In the genomic region with DNA sequence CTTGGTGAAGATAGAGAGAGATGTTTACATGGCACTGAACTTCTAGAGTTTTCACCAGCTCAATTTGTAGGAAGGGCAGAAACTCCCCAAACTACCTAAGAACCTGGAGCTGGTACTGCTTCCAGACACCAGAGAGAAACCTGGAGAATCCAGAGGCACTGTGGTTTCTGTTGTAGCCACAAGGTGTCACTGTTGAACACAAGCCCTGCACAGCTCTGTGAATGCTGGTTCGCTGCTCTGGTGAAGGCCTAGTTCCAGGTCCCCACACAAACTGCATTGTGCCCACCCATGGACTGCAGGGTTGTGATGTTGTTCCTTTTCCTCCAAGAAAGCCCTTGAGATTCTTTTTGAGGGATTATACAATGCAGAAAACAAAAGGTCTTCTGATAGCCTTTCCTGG, we compare ENCODE assay signal across 11 cellular contexts.
DNase-seq lines count a peak whose midpoint lies in the region; ATAC-seq and TF ChIP-seq lines count a peak whose summit lies in the region.
"Had no signal": no experiment of that assay in that cellular context is flagged by ENCODE, and none has a peak within 500 bp of the region (broad histone marks: within the 10 kb centered on the region; RNA-seq: fewer than 3 reads in every experiment).

No MANE protein-coding gene starts in this region.

- H3K4me3 Mint-ChIP-seq in glutamatergic neuron (ENCODE audit: unreplicated experiment) = no peak overlapping the region
- H3K4me3 Mint-ChIP-seq in activated T-cell treated with anti-CD3 and anti-CD28 coated beads, Interleukin-2, amount 50 U/mL, for 72 hours = no peak overlapping the region

- intact Hi-C loops in prostate gland (cut with DNase I) = no loop called here

- ATAC-seq in activated T-cell treated with anti-CD3 and anti-CD28 coated beads, Interleukin-2, amount 50 U/mL, for 72 hours (replicated peaks in 1 of 2) = no peak

- no peak for TF ChIP-seq POLR2A in prostate gland (IDR thresholded peaks at IDR 0.05)

- peaks cover 4% of the 10 kb centered on the region for H3K27me3 Mint-ChIP-seq in glutamatergic neuron (ENCODE audit: unreplicated experiment)
- peaks cover 1% of the 10 kb centered on the region for H3K27me3 Mint-ChIP-seq in activated T-cell treated with anti-CD3 and anti-CD28 coated beads, Interleukin-2, amount 50 U/mL, for 72 hours (ENCODE audit: low read depth)

- H3K9me3 ChIP-seq in prostate gland = no peaks in the 10 kb centered on the region

- no peaks in the 10 kb centered on the region for H3K36me3 ChIP-seq in prostate gland

- TF ChIP-seq CTCF in GM12865 (IDR thresholded peaks at IDR 0.05; ENCODE audit: insufficient read depth, low read depth, low read length, missing control alignments) (peak; percentile 32), glutamatergic neuron (IDR thresholded peaks at IDR 0.05; ENCODE audit: partially characterized antibody, unreplicated experiment) (peak; percentile 79), prostate gland (IDR thresholded peaks at IDR 0.05) (no peak)

- no peak overlapping the region for H3K27ac Mint-ChIP-seq in glutamatergic neuron (ENCODE audit: unreplicated experiment)
- no peak overlapping the region for H3K27ac Mint-ChIP-seq in activated T-cell treated with anti-CD3 and anti-CD28 coated beads, Interleukin-2, amount 50 U/mL, for 72 hours

- H3K4me3 ChIP-seq in GM12865 (ENCODE audit: low read depth, low read length) (no peak overlapping the region), prostate gland (no peak overlapping the region)
- H3K4me3 ChIP-seq: coronary artery had no signal

- 85% methylated on average over 1 of the region's 1 CpG for WGBS in prostate gland

- H3K27me3 ChIP-seq in prostate gland (replicated peaks; ENCODE audit: insufficient read depth) = no peaks in the 10 kb centered on the region

- no peak overlapping the region for H3K27ac ChIP-seq in prostate gland
- H3K27ac ChIP-seq: coronary artery had no signal

- DNase-seq in ACHN = peak; percentile 6
- DNase-seq in GM12865 (ENCODE audit: low read depth) = no peak
- DNase-seq in SK-MEL-5 (ENCODE audit: low read depth, low spot score) = peak; percentile 6
- no peak for DNase-seq in glutamatergic neuron
- no peak for DNase-seq in epidermal melanocyte (ENCODE audit: insufficient read length, low spot score)
- DNase-seq in prostate gland (ENCODE audit: low spot score) = no peak
- DNase-seq in activated T-cell treated with anti-CD3 and anti-CD28 coated beads, Interleukin-2, amount 50 U/mL, for 72 hours = no peak
- no peak for DNase-seq in H4 (ENCODE audit: low spot score)
- DNase-seq: EL, NCI-H146 had no signal

- in situ Hi-C loops in ACHN (cut with HindIII; ENCODE audit: low pct_ligation_motif_present, low pct_unique_long_range_greater_than_20kb, low sequenced_read_pairs) = no loop called here
- in situ Hi-C loops in SK-MEL-5 (cut with HindIII; ENCODE audit: low pct_unique_long_range_greater_than_20kb, low sequenced_read_pairs) = no loop called here

- no peaks in the 10 kb centered on the region for H3K4me1 ChIP-seq in prostate gland (replicated peaks)

- H3K9me3 Mint-ChIP-seq in glutamatergic neuron (ENCODE audit: unreplicated experiment) = peaks cover 14% of the 10 kb centered on the region
- peaks cover 10 to 14% of the 10 kb centered on the region in 2 donors for H3K9me3 Mint-ChIP-seq in activated T-cell treated with anti-CD3 and anti-CD28 coated beads, Interleukin-2, amount 50 U/mL, for 72 hours

- H3K36me3 Mint-ChIP-seq in glutamatergic neuron (ENCODE audit: unreplicated experiment) = peaks cover 15% of the 10 kb centered on the region
- peaks cover 16 to 18% of the 10 kb centered on the region in 2 donors for H3K36me3 Mint-ChIP-seq in activated T-cell treated with anti-CD3 and anti-CD28 coated beads, Interleukin-2, amount 50 U/mL, for 72 hours (ENCODE audit: insufficient read depth in 2 of 2)

- peaks cover 2% of the 10 kb centered on the region for H3K4me1 Mint-ChIP-seq in glutamatergic neuron (ENCODE audit: low read depth, unreplicated experiment)
- peaks cover 15% of the 10 kb centered on the region for H3K4me1 Mint-ChIP-seq in activated T-cell treated with anti-CD3 and anti-CD28 coated beads, Interleukin-2, amount 50 U/mL, for 72 hours (ENCODE audit: low read depth)

Comparison
In these comparisons a context has a peak if more than half of its experiments do, and no peak if none do; other contexts are left out.
1. DNase-seq: peak in ACHN (single experiment) and SK-MEL-5 (single experiment); none in GM12865 (single experiment), glutamatergic neuron (single experiment), epidermal melanocyte (single experiment), prostate gland (single experiment), activated T-cell treated with anti-CD3 and anti-CD28 coated beads, Interleukin-2, amount 50 U/mL, for 72 hours (0 of 2) and H4 (single experiment).
2. CTCF ChIP-seq: peak in GM12865 (single experiment) and glutamatergic neuron (single experiment); none in prostate gland (0 of 4).